In genomic region chr6:27892596-27893058, GRCh38 we compare ENCODE assay signal across 9 cellular contexts. TPM values are rescaled to one million over a fixed set of nuclear protein-coding genes. Genes with fewer than 3 reads are reported as not detected.
A peak's percentile ranks its signal among the peaks of the same experiment; 100 is the strongest.
DNase-seq lines count a peak whose midpoint lies in the region; ATAC-seq and TF ChIP-seq lines count a peak whose summit lies in the region.
"Had no signal": no experiment of that assay in that cellular context is flagged by ENCODE, and none has a peak within 500 bp of the region (broad histone marks: within the 10 kb centered on the region; RNA-seq: fewer than 3 reads in every experiment).

No MANE protein-coding gene starts in this region.

- H3K36me3 ChIP-seq in transverse colon = no peaks in the 10 kb centered on the region

- H3K4me1 ChIP-seq in transverse colon = peaks cover 0 to 54% (median 22%) of the 10 kb centered on the region in 4 donors

- H3K9me3 Mint-ChIP-seq in activated naive CD4-positive, alpha-beta T cell treated with anti-CD3 and anti-CD28 coated beads, Interleukin-2, amount 50 U/mL, for 24 hours = peaks cover 3% of the 10 kb centered on the region
- H3K9me3 Mint-ChIP-seq in activated naive CD8-positive, alpha-beta T cell treated with anti-CD3 and anti-CD28 coated beads, Interleukin-2, amount 50 U/mL, for 24 hours = no peaks in the 10 kb centered on the region

- H3K27me3 Mint-ChIP-seq in activated naive CD4-positive, alpha-beta T cell treated with anti-CD3 and anti-CD28 coated beads, Interleukin-2, amount 50 U/mL, for 24 hours = no peaks in the 10 kb centered on the region
- H3K27me3 Mint-ChIP-seq in activated naive CD8-positive, alpha-beta T cell treated with anti-CD3 and anti-CD28 coated beads, Interleukin-2, amount 50 U/mL, for 24 hours = no peaks in the 10 kb centered on the region

- peak overlapping the region; percentile 98 for H3K27ac Mint-ChIP-seq in activated naive CD4-positive, alpha-beta T cell treated with anti-CD3 and anti-CD28 coated beads, Interleukin-2, amount 50 U/mL, for 24 hours
- H3K27ac Mint-ChIP-seq in activated naive CD8-positive, alpha-beta T cell treated with anti-CD3 and anti-CD28 coated beads, Interleukin-2, amount 50 U/mL, for 24 hours = no peak overlapping the region

- H3K4me3 ChIP-seq in transverse colon = peak overlapping the region; percentile 15 to 80 (median 63)

- no peak for TF ChIP-seq POLR2A in transverse colon (IDR thresholded peaks at IDR 0.05)

- no peaks in the 10 kb centered on the region for H3K9me3 ChIP-seq in transverse colon

- H3K27ac ChIP-seq in layer of hippocampus (ENCODE audit: low read depth, low read length) = peak overlapping the region; percentile 22
- peak overlapping the region; percentile 90 to 96 (median 92) for H3K27ac ChIP-seq in transverse colon

- peaks cover 2% of the 10 kb centered on the region for H3K36me3 Mint-ChIP-seq in activated naive CD4-positive, alpha-beta T cell treated with anti-CD3 and anti-CD28 coated beads, Interleukin-2, amount 50 U/mL, for 24 hours
- H3K36me3 Mint-ChIP-seq in activated naive CD8-positive, alpha-beta T cell treated with anti-CD3 and anti-CD28 coated beads, Interleukin-2, amount 50 U/mL, for 24 hours (ENCODE audit: low read depth) = peaks cover 3% of the 10 kb centered on the region

- no peak overlapping the region for H3K4me3 Mint-ChIP-seq in activated naive CD4-positive, alpha-beta T cell treated with anti-CD3 and anti-CD28 coated beads, Interleukin-2, amount 50 U/mL, for 24 hours
- H3K4me3 Mint-ChIP-seq in activated naive CD8-positive, alpha-beta T cell treated with anti-CD3 and anti-CD28 coated beads, Interleukin-2, amount 50 U/mL, for 24 hours = no peak overlapping the region

- DNase-seq in activated naive CD4-positive, alpha-beta T cell treated with Interleukin-2 at 50 U/mL for 16 hours = no peak
- DNase-seq in activated naive CD8-positive, alpha-beta T cell treated with anti-CD3 and anti-CD28 coated beads, Interleukin-2, amount 50 U/mL, for 24 hours = no peak
- no peak for DNase-seq in transverse colon
- DNase-seq in NCI-H69 (lab: John Stamatoyannopoulos, UW) = no peak
- DNase-seq in UCSD-AML1 (lab: John Stamatoyannopoulos, UW; ENCODE audit: unreplicated experiment) = no peak

- peak; percentile 0 for ATAC-seq in activated naive CD8-positive, alpha-beta T cell treated with anti-CD3 and anti-CD28 coated beads, Interleukin-2, amount 50 U/mL, for 24 hours
- no peak for ATAC-seq in HG03095 (IDR thresholded peaks at IDR 0.05; ENCODE audit: unreplicated experiment)

- peaks cover 20% of the 10 kb centered on the region for H3K27me3 ChIP-seq in layer of hippocampus (ENCODE audit: control insufficient read depth, insufficient read depth, low read length)
- peaks cover 52% of the 10 kb centered on the region for H3K27me3 ChIP-seq in transverse colon

- TF ChIP-seq CTCF in transverse colon (IDR thresholded peaks at IDR 0.05) = peak in 1 of 5 experiments; percentile 7

- peaks cover 20% of the 10 kb centered on the region for H3K4me1 Mint-ChIP-seq in activated naive CD4-positive, alpha-beta T cell treated with anti-CD3 and anti-CD28 coated beads, Interleukin-2, amount 50 U/mL, for 24 hours
- H3K4me1 Mint-ChIP-seq in activated naive CD8-positive, alpha-beta T cell treated with anti-CD3 and anti-CD28 coated beads, Interleukin-2, amount 50 U/mL, for 24 hours = peaks cover 39% of the 10 kb centered on the region

- in situ Hi-C loops in transverse colon (cut with MboI; ENCODE audit: low pct_ligation_motif_present in 1 of 4, low pct_unique_long_range_greater_than_20kb in 1 of 4, low sequenced_read_pairs in 3 of 4) = loop anchor here (10.0 to 25.0 kb wide), 4 partner anchors 88 to 718 kb away; a partner anchor contains a TSS

- intact Hi-C loops in transverse colon (cut with DNase I; ENCODE audit: low total_unique reads) = loop anchor here (5.0 kb wide), 1 partner anchor 705 kb away; no protein-coding TSS in a partner anchor

- TF ChIP-seq EP300 in transverse colon (IDR thresholded peaks at IDR 0.05; ENCODE audit: low read depth) = no peak

- 1% methylated on average over 26 of the region's 27 CpGs; no CpG with 5 or more reads in 1 of the 2 donors for WGBS in transverse colon (ENCODE audit: low coverage in 1 of 2), 2 donors

RNA-seq across cellular contexts. Expression of gene OR2B2, which starts 19.6 kb away (rescaled TPM):
- total RNA-seq in transverse colon = not detected
- total RNA-seq: ureter had no signal
